Comparison of ENCODE assay signal across 16 cellular contexts in the genomic region with DNA sequence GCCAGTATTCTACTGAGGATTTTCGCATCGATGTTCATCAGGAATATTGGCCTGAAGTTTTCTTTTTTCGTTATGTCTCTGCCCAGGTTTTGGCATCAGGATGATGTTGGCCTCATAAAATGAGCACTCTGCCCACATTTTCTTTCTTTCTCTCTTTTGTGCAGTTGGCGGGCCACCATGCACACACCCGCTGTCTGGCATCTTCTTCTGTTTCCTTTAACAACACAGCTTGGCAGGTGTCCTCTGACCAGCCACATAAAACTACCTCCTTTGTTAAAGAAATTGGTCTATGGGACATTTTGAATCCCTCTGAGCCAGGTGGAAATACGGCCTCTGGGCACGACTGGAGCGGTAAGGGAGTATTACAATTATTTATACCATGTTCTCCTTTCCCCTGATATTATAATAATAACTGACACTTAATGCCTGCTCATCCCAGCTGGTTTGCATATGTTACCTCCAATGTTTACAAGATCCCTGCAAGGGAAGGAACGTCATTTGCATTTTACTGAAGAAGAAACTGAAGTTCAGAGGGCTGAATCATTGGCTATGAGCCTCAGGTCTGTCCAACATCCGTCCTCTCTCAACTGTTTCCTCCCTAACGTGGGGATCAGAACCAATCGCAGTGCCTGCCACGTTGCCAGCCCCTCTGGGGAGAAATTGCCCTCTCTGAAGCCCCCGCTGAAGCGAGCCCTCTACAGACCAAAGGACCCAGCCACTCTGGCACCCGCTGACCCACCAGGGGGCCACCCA.
DNase-seq lines count a peak whose midpoint lies in the region; ATAC-seq and TF ChIP-seq lines count a peak whose summit lies in the region.
"Had no signal": no experiment of that assay in that cellular context is flagged by ENCODE, and none has a peak within 500 bp of the region (broad histone marks: within the 10 kb centered on the region; RNA-seq: fewer than 3 reads in every experiment).

No MANE protein-coding gene starts in this region.

- in situ Hi-C loops in IMR-90 (cut with MboI; ENCODE audit: low sequenced_read_pairs), result no loop called here
- in situ Hi-C loops in mammary epithelial cell (cut with MboI; ENCODE audit: low sequenced_read_pairs in 2 of 2), result no loop called here

- DNase-seq in Daoy (ENCODE audit: low read depth), result peak; percentile 22
- DNase-seq in IMR-90, result peak; percentile 37
- DNase-seq in mammary epithelial cell, result peak; percentile 3
- DNase-seq in midbrain (lab: John Stamatoyannopoulos, UW), result peak; percentile 23
- DNase-seq in immature natural killer cell, result no peak
- no peak for DNase-seq in NCI-H2171 (lab: John Stamatoyannopoulos, UW)
- no peak for DNase-seq in activated CD8-positive, alpha-beta T cell treated with anti-CD3 and anti-CD28 coated beads, Interleukin-2, amount 10 ng/mL, durations not matched to agents 7 days and 5 days
- DNase-seq in amniotic stem cell (lab: John Stamatoyannopoulos, UW), result no peak
- DNase-seq: DMS 273 treated with DMSO at 0.1 percent for 48 hours, HFFc6, KBM-7, NCI-H2029, Peyer's patch, Right ventricle myocardium superior, SK-N-SH had no signal

- H3K18ac ChIP-seq in IMR-90 (ENCODE audit: low read depth, low read length), result no peak overlapping the region

- H4K91ac ChIP-seq in IMR-90 (ENCODE audit: insufficient read depth, low read depth, low read length), result no peak overlapping the region

- no peak overlapping the region for H4K8ac ChIP-seq in IMR-90 (ENCODE audit: low read depth in 2 of 2, low read length in 2 of 2)

- peaks cover 1 to 26% (median 9%) of the 10 kb centered on the region in 3 donors for H3K27me3 Mint-ChIP-seq in immature natural killer cell (ENCODE audit: low read depth in 3 of 3)
- no peaks in the 10 kb centered on the region for H3K27me3 Mint-ChIP-seq in activated CD8-positive, alpha-beta T cell treated with anti-CD3 and anti-CD28 coated beads, Interleukin-2, amount 10 ng/mL, durations not matched to agents 7 days and 5 days (ENCODE audit: low read depth)

- H3K27ac Mint-ChIP-seq in immature natural killer cell, result no peak overlapping the region
- no peak overlapping the region for H3K27ac Mint-ChIP-seq in activated CD8-positive, alpha-beta T cell treated with anti-CD3 and anti-CD28 coated beads, Interleukin-2, amount 10 ng/mL, durations not matched to agents 7 days and 5 days
- H3K27ac Mint-ChIP-seq: HFFc6 had no signal

- H3K79me2 ChIP-seq in mammary epithelial cell (ENCODE audit: insufficient read depth, low read length), result no peaks in the 10 kb centered on the region

- H3K36me3 ChIP-seq in IMR-90 (ENCODE audit: control insufficient read depth, insufficient read depth, low read length), result no peaks in the 10 kb centered on the region
- no peaks in the 10 kb centered on the region for H3K36me3 ChIP-seq in mammary epithelial cell (ENCODE audit: insufficient read depth, low read length)
- H3K36me3 ChIP-seq: Peyer's patch had no signal

- H2BK15ac ChIP-seq in IMR-90 (ENCODE audit: low read depth, low read length), result no peak overlapping the region

- H2BK120ac ChIP-seq in IMR-90 (ENCODE audit: low read depth, low read length), result no peak overlapping the region

- POLR2A ChIA-PET in IMR-90 (lab: Charles Lee; ENCODE audit: unreplicated experiment), result no interaction called here
- POLR2A ChIA-PET in activated CD8-positive, alpha-beta T cell treated with anti-CD3 and anti-CD28 coated beads, Interleukin-2, amount 10 ng/mL, durations not matched to agents 7 days and 5 days (lab: Charles Lee), result no interaction called here

- TF ChIP-seq RAD21 in IMR-90 (IDR thresholded peaks at IDR 0.05; ENCODE audit: low read length), result no peak

- WGBS in IMR-90 (ENCODE audit: extremely low coverage in 2 of 2, insufficient read length in 1 of 2), 2 experiments, result 50% methylated on average over 1 of the region's 16 CpGs; no CpG with 5 or more reads in 1 of the 2 experiments
- 1% methylated on average over 16 of the region's 16 CpGs for WGBS in mammary epithelial cell (ENCODE audit: low coverage, missing lambda C conversion rate)

- H4K20me1 ChIP-seq in IMR-90 (ENCODE audit: insufficient read depth, low read length), result no peaks in the 10 kb centered on the region
- no peaks in the 10 kb centered on the region for H4K20me1 ChIP-seq in mammary epithelial cell (ENCODE audit: insufficient read depth, low read length)

- H3K27ac ChIP-seq in IMR-90 (ENCODE audit: insufficient read depth, low read length) (no peak overlapping the region; the same call in 1 of the 2 replicates), mammary epithelial cell (ENCODE audit: insufficient read depth, low read depth, low read length) (no peak overlapping the region)
- H3K27ac ChIP-seq: Peyer's patch had no signal

- no peak overlapping the region for H3K14ac ChIP-seq in IMR-90 (replicated peaks; ENCODE audit: low read depth, low read length)

- H2AFZ ChIP-seq in IMR-90 (replicated peaks; ENCODE audit: low read length, poor library complexity) (no peak overlapping the region), mammary epithelial cell (ENCODE audit: low read depth, low read length) (no peak overlapping the region)

- H3K4me3 ChIP-seq in IMR-90 (ENCODE audit: insufficient read depth, low read depth, low read length), result no peak overlapping the region
- no peak overlapping the region for H3K4me3 ChIP-seq in mammary epithelial cell (replicated peaks in 1 of 3; ENCODE audit: insufficient read depth in 1 of 3, low read depth in 2 of 3, low read length in 3 of 3)
- H3K4me3 ChIP-seq: Peyer's patch had no signal

- peaks cover 2% of the 10 kb centered on the region; the same call in 1 of the 2 replicates for H3K4me1 ChIP-seq in IMR-90 (ENCODE audit: control insufficient read depth, insufficient read depth, low read length)
- H3K4me1 ChIP-seq in mammary epithelial cell (ENCODE audit: insufficient read depth, low read length), result no peaks in the 10 kb centered on the region
- H3K4me1 ChIP-seq: Peyer's patch had no signal

- H3K4me2 ChIP-seq in IMR-90 (ENCODE audit: low read depth, low read length), result no peak overlapping the region
- H3K4me2 ChIP-seq in mammary epithelial cell (ENCODE audit: insufficient read depth, low read depth, low read length), result no peak overlapping the region
- H3K4me2 ChIP-seq: SK-N-SH had no signal

- no peaks in the 10 kb centered on the region for H3K9me1 ChIP-seq in IMR-90 (ENCODE audit: insufficient read depth, low read length)

- no peak overlapping the region for H3K23ac ChIP-seq in IMR-90 (ENCODE audit: low read depth, low read length)

- TF ChIP-seq CTCF in IMR-90 (conservative IDR thresholded peaks at IDR 0.05; ENCODE audit: low read depth, low read length) (no peak), mammary epithelial cell (conservative IDR thresholded peaks at IDR 0.05 in 1 of 2, IDR thresholded peaks at IDR 0.05 in 1 of 2; ENCODE audit: extremely low read depth in 1 of 2, insufficient read depth in 1 of 2, low read depth in 1 of 2, low read length in 2 of 2) (no peak)

- H3K27me3 ChIP-seq in IMR-90 (ENCODE audit: control insufficient read depth, insufficient read depth, low read length), result no peaks in the 10 kb centered on the region
- H3K27me3 ChIP-seq in mammary epithelial cell (ENCODE audit: insufficient read depth, low read length), result no peaks in the 10 kb centered on the region
- H3K27me3 ChIP-seq: Peyer's patch had no signal

- H3K9me3 Mint-ChIP-seq in immature natural killer cell, result peaks cover 11 to 30% (median 16%) of the 10 kb centered on the region in 6 donors
- H3K9me3 Mint-ChIP-seq in activated CD8-positive, alpha-beta T cell treated with anti-CD3 and anti-CD28 coated beads, Interleukin-2, amount 10 ng/mL, durations not matched to agents 7 days and 5 days (ENCODE audit: insufficient read depth), result peaks cover 11% of the 10 kb centered on the region

- no peak overlapping the region for H2AK9ac ChIP-seq in IMR-90 (replicated peaks; ENCODE audit: low read depth, low read length, poor library complexity)

- H2BK5ac ChIP-seq in IMR-90 (ENCODE audit: low read depth, low read length, poor library complexity, severe bottlenecking), result no peak overlapping the region

- no peak overlapping the region for H3K9ac ChIP-seq in IMR-90 (ENCODE audit: low read depth, low read length)
- no peak overlapping the region for H3K9ac ChIP-seq in mammary epithelial cell (ENCODE audit: insufficient read depth, low read length)
- H3K9ac ChIP-seq: SK-N-SH had no signal

- no peak overlapping the region for H3K4ac ChIP-seq in IMR-90 (ENCODE audit: low read depth, low read length)

- no TSS peak for BruUV-seq in IMR-90 (replicated peaks; lab: Mats Ljungman, UMichigan)
- no TSS peak for BruUV-seq in mammary epithelial cell (replicated peaks; lab: Mats Ljungman, UMichigan)

- dilution Hi-C loops in IMR-90 (cut with HindIII; ENCODE audit: low sequenced_read_pairs, unreplicated experiment), result no loop called here
- dilution Hi-C loops in mammary epithelial cell (cut with HindIII; ENCODE audit: low sequenced_read_pairs), result no loop called here

- H3K4me3 Mint-ChIP-seq in immature natural killer cell, result no peak overlapping the region
- H3K4me3 Mint-ChIP-seq in activated CD8-positive, alpha-beta T cell treated with anti-CD3 and anti-CD28 coated beads, Interleukin-2, amount 10 ng/mL, durations not matched to agents 7 days and 5 days, result no peak overlapping the region
- H3K4me3 Mint-ChIP-seq: CD14-positive monocyte, HFFc6 had no signal

- H2AK5ac ChIP-seq in IMR-90 (ENCODE audit: low read depth, low read length), result no peak overlapping the region

- no peaks in the 10 kb centered on the region for H3K36me3 Mint-ChIP-seq in immature natural killer cell
- H3K36me3 Mint-ChIP-seq in activated CD8-positive, alpha-beta T cell treated with anti-CD3 and anti-CD28 coated beads, Interleukin-2, amount 10 ng/mL, durations not matched to agents 7 days and 5 days (ENCODE audit: low read depth), result peaks cover 2% of the 10 kb centered on the region
- H3K36me3 Mint-ChIP-seq: CD14-positive monocyte had no signal

- no peak for TF ChIP-seq POLR2A in IMR-90 (IDR thresholded peaks at IDR 0.05; ENCODE audit: low read depth, low read length)

- no peaks in the 10 kb centered on the region for H3K4me1 Mint-ChIP-seq in immature natural killer cell
- H3K4me1 Mint-ChIP-seq in activated CD8-positive, alpha-beta T cell treated with anti-CD3 and anti-CD28 coated beads, Interleukin-2, amount 10 ng/mL, durations not matched to agents 7 days and 5 days (ENCODE audit: low read depth), result no peaks in the 10 kb centered on the region
- H3K4me1 Mint-ChIP-seq: CD14-positive monocyte had no signal

- no peak overlapping the region for H3K56ac ChIP-seq in IMR-90 (ENCODE audit: extremely low read depth, insufficient read depth, low read length)

- H3K79me1 ChIP-seq in IMR-90 (ENCODE audit: low read depth in 1 of 2, low read length in 2 of 2), result no peaks in the 10 kb centered on the region

- H4K5ac ChIP-seq in IMR-90 (ENCODE audit: low read depth, low read length), result no peak overlapping the region

- H3K9me3 ChIP-seq in IMR-90 (ENCODE audit: control insufficient read depth, insufficient read depth, low read length), result peaks cover 8% of the 10 kb centered on the region
- H3K9me3 ChIP-seq in mammary epithelial cell (replicated peaks; ENCODE audit: insufficient read depth, low read length), result no peaks in the 10 kb centered on the region

- ATAC-seq in IMR-90 (ENCODE audit: low read depth), result peak; percentile 54
- no peak for ATAC-seq in activated CD8-positive, alpha-beta T cell treated with anti-CD3 and anti-CD28 coated beads, Interleukin-2, amount 10 ng/mL, durations not matched to agents 7 days and 5 days

- intact Hi-C loops in IMR-90 (cut with micrococcal nuclease) (no loop called here), mammary epithelial cell (cut with micrococcal nuclease) (no loop called here)

- no peak overlapping the region for H2BK20ac ChIP-seq in IMR-90 (ENCODE audit: low read depth, low read length)

- CTCF ChIA-PET in IMR-90 (lab: Yijun Ruan, JAX) (no interaction called here), mammary epithelial cell (lab: Charles Lee; ENCODE audit: low non-redundant PET) (interaction anchor here (0.6 kb wide), 1 partner anchor 13 kb away, joined by 4 read pairs; no protein-coding TSS in a partner anchor)
- CTCF ChIA-PET in activated CD8-positive, alpha-beta T cell treated with anti-CD3 and anti-CD28 coated beads, Interleukin-2, amount 10 ng/mL, durations not matched to agents 7 days and 5 days (lab: Charles Lee), result no interaction called here

Comparison
In these comparisons a context has a peak if more than half of its experiments do, and no peak if none do; other contexts are left out.
1. DNase-seq: peak in Daoy (single experiment), IMR-90 (single experiment), mammary epithelial cell (single experiment) and midbrain (single experiment); none in immature natural killer cell (0 of 3), NCI-H2171 (single experiment), activated CD8-positive, alpha-beta T cell treated with anti-CD3 and anti-CD28 coated beads, Interleukin-2, amount 10 ng/mL, durations not matched to agents 7 days and 5 days (single experiment) and amniotic stem cell (single experiment).